Comparison of ENCODE assay signal across 24 cellular contexts in genomic region chr20:19990911-19991707, GRCh38. TPM values are rescaled to one million over a fixed set of nuclear protein-coding genes. Genes with fewer than 3 reads are reported as not detected.
DNase-seq lines count a peak whose midpoint lies in the region; ATAC-seq, FAIRE-seq and TF ChIP-seq lines count a peak whose summit lies in the region.
"Had no signal": no experiment of that assay in that cellular context is flagged by ENCODE, and none has a peak within 500 bp of the region (broad histone marks: within the 10 kb centered on the region; RNA-seq: fewer than 3 reads in every experiment).

No MANE protein-coding gene starts in this region.

- no peak overlapping the region for H2AK5ac ChIP-seq in trophoblast cell (ENCODE audit: low read length)

- H3K9me2 ChIP-seq in PC-9 (ENCODE audit: insufficient read depth), result no peaks in the 10 kb centered on the region

- peak overlapping the region; percentile 69 for H2BK12ac ChIP-seq in trophoblast cell (ENCODE audit: low read length)

- peak overlapping the region; percentile 65 for H4K91ac ChIP-seq in trophoblast cell (ENCODE audit: low read depth, low read length)

- peak overlapping the region; percentile 77 for H2BK5ac ChIP-seq in trophoblast cell (ENCODE audit: low read depth, low read length, poor library complexity)

- CTCF ChIA-PET in PC-9 (lab: Charles Lee), result interaction anchor here (0.6 to 0.7 kb wide), 2 partner anchors 21 to 26 kb away, joined by 3 to 4 read pairs; no protein-coding TSS in a partner anchor

- H2AFZ ChIP-seq in PC-9 (no peak overlapping the region), trophoblast cell (ENCODE audit: insufficient read depth, low read length, poor library complexity) (no peak overlapping the region)

- H3K27ac ChIP-seq in PC-9 (peak overlapping the region; percentile 100), foreskin keratinocyte (peak overlapping the region; percentile 95), trophoblast cell (ENCODE audit: low read depth, low read length) (peak overlapping the region; percentile 91), testis (no peak overlapping the region)
- H3K27ac ChIP-seq: HL-60, lower lobe of right lung had no signal

- H3K36me3 Mint-ChIP-seq in activated T-cell treated with anti-CD3 and anti-CD28 coated beads, Interleukin-2, amount 50 U/mL, for 72 hours (ENCODE audit: insufficient read depth in 2 of 2), result no peaks in the 10 kb centered on the region
- H3K36me3 Mint-ChIP-seq: IgD-negative memory B cell, natural killer cell had no signal

- H4K8ac ChIP-seq in trophoblast cell (ENCODE audit: low read depth, low read length), result peak overlapping the region; percentile 49

- H3K79me1 ChIP-seq in trophoblast cell (ENCODE audit: low read length), result peaks cover 37% of the 10 kb centered on the region

- peaks cover 47% of the 10 kb centered on the region for H3F3A ChIP-seq in PC-9 (ENCODE audit: insufficient read depth, low read depth)

- H3K36me3 ChIP-seq in PC-9 (ENCODE audit: low read depth) (peaks cover 10% of the 10 kb centered on the region; the same call in 1 of the 2 replicates), trophoblast cell (ENCODE audit: control insufficient read depth in 1 of 2, insufficient read depth in 2 of 2, low read length in 2 of 2) (peaks cover 2% of the 10 kb centered on the region in 2 experiments), testis (ENCODE audit: low read depth, missing control alignments) (no peaks in the 10 kb centered on the region)

- H3K9me3 ChIP-seq in PC-9 (ENCODE audit: insufficient read depth, low read depth) (no peaks in the 10 kb centered on the region), trophoblast cell (ENCODE audit: insufficient read depth, low read depth, low read length) (no peaks in the 10 kb centered on the region), testis (no peaks in the 10 kb centered on the region)
- H3K9me3 ChIP-seq: esophagus muscularis mucosa, lower lobe of right lung, upper lobe of left lung had no signal

- no peak overlapping the region for H3K23ac ChIP-seq in trophoblast cell (ENCODE audit: low read length)

- no peaks in the 10 kb centered on the region for H3K4me1 Mint-ChIP-seq in activated T-cell treated with anti-CD3 and anti-CD28 coated beads, Interleukin-2, amount 50 U/mL, for 72 hours (ENCODE audit: low read depth)
- H3K4me1 Mint-ChIP-seq: natural killer cell had no signal

- H3K4me2 ChIP-seq in PC-9 (peak overlapping the region; percentile 91), trophoblast cell (ENCODE audit: low read length) (no peak overlapping the region)

- no peak overlapping the region for H3K18ac ChIP-seq in trophoblast cell (ENCODE audit: low read length)

- H3K27me3 Mint-ChIP-seq in activated T-cell treated with anti-CD3 and anti-CD28 coated beads, Interleukin-2, amount 50 U/mL, for 72 hours (ENCODE audit: low read depth), result peaks cover 12% of the 10 kb centered on the region

- H3K4me1 ChIP-seq in PC-9 (replicated peaks; ENCODE audit: insufficient read depth) (peaks cover 54% of the 10 kb centered on the region), foreskin keratinocyte (peaks cover 48% of the 10 kb centered on the region), trophoblast cell (ENCODE audit: control insufficient read depth in 1 of 2, insufficient read depth in 2 of 2, low read length in 2 of 2) (peaks cover 20 to 36% of the 10 kb centered on the region in 2 experiments), testis (peaks cover 32% of the 10 kb centered on the region)

- no peaks in the 10 kb centered on the region for H3K27me3 ChIP-seq in PC-9 (ENCODE audit: insufficient read depth, low read depth)
- H3K27me3 ChIP-seq in foreskin keratinocyte, result no peaks in the 10 kb centered on the region
- no peaks in the 10 kb centered on the region for H3K27me3 ChIP-seq in trophoblast cell (ENCODE audit: insufficient read depth, low read length)
- no peaks in the 10 kb centered on the region for H3K27me3 ChIP-seq in testis
- H3K27me3 ChIP-seq: esophagus muscularis mucosa, upper lobe of left lung had no signal

- ATAC-seq in foreskin keratinocyte (no peak), GM19455 (IDR thresholded peaks at IDR 0.05; ENCODE audit: unreplicated experiment) (no peak)
- no peak for ATAC-seq in activated T-cell treated with anti-CD3 and anti-CD28 coated beads, Interleukin-2, amount 50 U/mL, for 72 hours (replicated peaks in 1 of 2)
- ATAC-seq: activated CD8-positive, alpha-beta T cell treated with anti-CD3 and anti-CD28 coated beads, Interleukin-2, amount 10 ng/mL, durations not matched to agents 7 days and 5 days; lower lobe of right lung; natural killer cell had no signal

- POLR2A ChIA-PET in PC-9 (lab: Charles Lee; ENCODE audit: unreplicated experiment), result interaction anchor here (0.5 to 1.0 kb wide), 4 partner anchors 14 to 311 kb away, joined by 3 to 8 read pairs (median 4); no protein-coding TSS in a partner anchor

- H3K9ac ChIP-seq in trophoblast cell (ENCODE audit: low read length), result no peak overlapping the region

- intact Hi-C loops in PC-9 (cut with micrococcal nuclease; ENCODE audit: unreplicated experiment) (no loop called here), testis (cut with DNase I; ENCODE audit: low total_unique reads) (loop anchor here (10.0 kb wide), 1 partner anchor 206 kb away; no protein-coding TSS in a partner anchor)

- no peak for TF ChIP-seq POLR2A in testis (IDR thresholded peaks at IDR 0.05)

- no peaks in the 10 kb centered on the region for H4K20me1 ChIP-seq in PC-9 (ENCODE audit: insufficient read depth)

- TF ChIP-seq CTCF in AG10803 (conservative IDR thresholded peaks at IDR 0.05; ENCODE audit: low read length) (no peak), PC-9 (conservative IDR thresholded peaks at IDR 0.05) (no peak), foreskin keratinocyte (conservative IDR thresholded peaks at IDR 0.05) (no peak), testis (IDR thresholded peaks at IDR 0.05) (no peak)

- peak overlapping the region; percentile 44 for H3K14ac ChIP-seq in trophoblast cell (ENCODE audit: low read length)

- no peak overlapping the region for H4K12ac ChIP-seq in trophoblast cell (ENCODE audit: low read depth, low read length)

- H3K27ac Mint-ChIP-seq in activated T-cell treated with anti-CD3 and anti-CD28 coated beads, Interleukin-2, amount 50 U/mL, for 72 hours, result no peak overlapping the region
- H3K27ac Mint-ChIP-seq: activated CD8-positive, alpha-beta T cell treated with anti-CD3 and anti-CD28 coated beads, Interleukin-2, amount 10 ng/mL, durations not matched to agents 7 days and 5 days; IgD-negative memory B cell; natural killer cell had no signal

- peak overlapping the region; percentile 70 for H2BK120ac ChIP-seq in trophoblast cell (ENCODE audit: insufficient read depth, low read length, poor library complexity)

- no TSS peak for BruUV-seq in PC-9 (replicated peaks; lab: Mats Ljungman, UMichigan)

- DNase-seq in AG10803 (ENCODE audit: low read depth) (peak; percentile 54), PC-9 (peak in 1 of 2 experiments; percentile 67), foreskin keratinocyte (no peak), trophoblast cell (peak in 1 of 2 donors; percentile 61), testis (no peak), GM19239 (ENCODE audit: insufficient read length, low spot score) (no peak)
- no peak for DNase-seq in activated T-cell treated with anti-CD3 and anti-CD28 coated beads, Interleukin-2, amount 50 U/mL, for 72 hours
- DNase-seq: activated CD4-positive, CD25-positive, alpha-beta regulatory T cell; activated CD8-positive, alpha-beta T cell treated with anti-CD3 and anti-CD28 coated beads, Interleukin-2, amount 10 ng/mL, durations not matched to agents 7 days and 5 days; activated T-cell treated with anti-CD3 and anti-CD28 coated beads, Interleukin-2, amount 50 U/mL, for 48 hours; glutamatergic neuron; H7; lower lobe of right lung; natural killer cell; NCI-H1694 treated with DMSO at 0.1 percent for 48 hours; NCI-H226; SHP77 treated with DMSO at 0.1 percent for 48 hours; stimulated activated naive CD4-positive, alpha-beta T cell; T-helper 2 cell had no signal

- WGBS in trophoblast cell (ENCODE audit: extremely low coverage, insufficient coverage, insufficient read length), result no CpG with 5 or more reads among the region's 5 CpGs
- 70% methylated on average over 5 of the region's 5 CpGs for WGBS in testis, 2 donors

- H3K4me3 ChIP-seq in AG10803 (ENCODE audit: low read length) (no peak overlapping the region), PC-9 (no peak overlapping the region), trophoblast cell (ENCODE audit: low read depth, low read length) (no peak overlapping the region), testis (no peak overlapping the region)
- H3K4me3 ChIP-seq: esophagus muscularis mucosa, lower lobe of right lung, upper lobe of left lung had no signal

- H3K4me3 Mint-ChIP-seq in activated T-cell treated with anti-CD3 and anti-CD28 coated beads, Interleukin-2, amount 50 U/mL, for 72 hours, result no peak overlapping the region
- H3K4me3 Mint-ChIP-seq: activated CD8-positive, alpha-beta T cell treated with anti-CD3 and anti-CD28 coated beads, Interleukin-2, amount 10 ng/mL, durations not matched to agents 7 days and 5 days; IgD-negative memory B cell; natural killer cell had no signal

- no peaks in the 10 kb centered on the region for H3K9me3 Mint-ChIP-seq in activated T-cell treated with anti-CD3 and anti-CD28 coated beads, Interleukin-2, amount 50 U/mL, for 72 hours
- H3K9me3 Mint-ChIP-seq: IgD-negative memory B cell, natural killer cell had no signal

- H3K4ac ChIP-seq in trophoblast cell (ENCODE audit: low read depth, low read length), result peak overlapping the region; percentile 49

- no peak for FAIRE-seq in GM19239 (lab: Jason Lieb, UNC)

- H3K79me2 ChIP-seq in PC-9 (ENCODE audit: low read depth) (peaks cover 80% of the 10 kb centered on the region), trophoblast cell (ENCODE audit: control insufficient read depth, insufficient read depth, low read length, poor library complexity) (peaks cover 3% of the 10 kb centered on the region)

RNA-seq across cellular contexts. Expression of gene NAA20, which starts 26.1 kb away (rescaled TPM):
- total RNA-seq in PC-9 (2021) (167 and 168 TPM in 2 replicates), foreskin keratinocyte (110 and 118 TPM in 2 replicates), testis (10 to 100 TPM; 41.3 to 53.9 TPM)
- polyA plus RNA-seq in foreskin keratinocyte (134 and 141 TPM in 2 replicates), testis (ENCODE audit: insufficient read depth, low read depth, low replicate concordance) (176 TPM)
- polyA plus RNA-seq in trophoblast cell (2013), result 42.9 and 45.3 TPM in 2 replicates
- total RNA-seq in activated T-cell treated with anti-CD3 and anti-CD28 coated beads, Interleukin-2, amount 50 U/mL, for 72 hours, result 10 to 100 TPM; 62.9 to 72.5 TPM

Comparison
In these comparisons a context has a peak if more than half of its experiments do, and no peak if none do; other contexts are left out.
1. H3K27ac ChIP-seq: peak in PC-9 (single experiment), foreskin keratinocyte (single experiment) and trophoblast cell (single experiment); none in testis (0 of 2).